Comparison of ENCODE assay signal across 25 cellular contexts in genomic region chr17:38969281-38969680, GRCh38. TPM values are rescaled to one million over a fixed set of nuclear protein-coding genes. Genes with fewer than 3 reads are reported as not detected.
A peak's percentile ranks its signal among the peaks of the same experiment; 100 is the strongest.
DNase-seq lines count a peak whose midpoint lies in the region; ATAC-seq and TF ChIP-seq lines count a peak whose summit lies in the region.
"Had no signal": no experiment of that assay in that cellular context is flagged by ENCODE, and none has a peak within 500 bp of the region (broad histone marks: within the 10 kb centered on the region; RNA-seq: fewer than 3 reads in every experiment).

No MANE protein-coding gene starts in this region.

- TF ChIP-seq POLR2A in breast epithelium (IDR thresholded peaks at IDR 0.05): no peak
- TF ChIP-seq POLR2A in testis (IDR thresholded peaks at IDR 0.05): no peak

- POLR2A ChIA-PET in MCF 10A (lab: Yijun Ruan, JAX): no interaction called here

- BruUV-seq in MCF 10A (replicated peaks; lab: Mats Ljungman, UMichigan): no TSS peak

- no peak overlapping the region for H3K4me3 ChIP-seq in breast epithelium
- no peak overlapping the region for H3K4me3 ChIP-seq in testis
- H3K4me3 ChIP-seq: BLaER1 treated with 17β-estradiol and CSF1 and Interleukin-3, amounts not matched to agents 10 nM and 100 nM; PC-9; SK-N-MC had no signal

- no peak for TF ChIP-seq CTCF in MCF 10A (IDR thresholded peaks at IDR 0.05; ENCODE audit: unreplicated experiment)
- TF ChIP-seq CTCF in breast epithelium (IDR thresholded peaks at IDR 0.05): no peak
- no peak for TF ChIP-seq CTCF in testis (IDR thresholded peaks at IDR 0.05)

- WGBS in testis, 2 donors: 37 to 43% methylated on average over 3 to 4 of the region's 4 CpGs

- intact Hi-C loops in MCF 10A (cut with micrococcal nuclease) (no loop called here), breast epithelium (cut with DNase I; ENCODE audit: low total_unique reads) (no loop called here), testis (cut with DNase I; ENCODE audit: low total_unique reads) (no loop called here)

- H3K27ac ChIP-seq in breast epithelium (no peak overlapping the region), testis (no peak overlapping the region)
- H3K27ac ChIP-seq: BLaER1 treated with 17β-estradiol and CSF1 and Interleukin-3, amounts not matched to agents 10 nM and 100 nM; HL-60; PC-9; SK-N-MC had no signal

- no peaks in the 10 kb centered on the region for H3K27me3 Mint-ChIP-seq in MCF 10A (ENCODE audit: insufficient read depth, unreplicated experiment)
- H3K27me3 Mint-ChIP-seq in activated naive CD4-positive, alpha-beta T cell treated with anti-CD3 and anti-CD28 coated beads, Interleukin-2, amount 10 ng/mL, durations not matched to agents 7 days and 5 days: peaks cover 18% of the 10 kb centered on the region
- H3K27me3 Mint-ChIP-seq: CD4-positive, alpha-beta memory T cell had no signal

- no peaks in the 10 kb centered on the region for H3K9me3 Mint-ChIP-seq in MCF 10A (ENCODE audit: unreplicated experiment)
- H3K9me3 Mint-ChIP-seq in activated naive CD4-positive, alpha-beta T cell treated with anti-CD3 and anti-CD28 coated beads, Interleukin-2, amount 10 ng/mL, durations not matched to agents 7 days and 5 days: no peaks in the 10 kb centered on the region
- H3K9me3 Mint-ChIP-seq: CD4-positive, alpha-beta memory T cell had no signal

- ATAC-seq in GM21367 (IDR thresholded peaks at IDR 0.05; ENCODE audit: unreplicated experiment): no peak

- H3K4me1 Mint-ChIP-seq in MCF 10A (ENCODE audit: insufficient read depth, unreplicated experiment): peaks cover 12% of the 10 kb centered on the region
- H3K4me1 Mint-ChIP-seq in activated naive CD4-positive, alpha-beta T cell treated with anti-CD3 and anti-CD28 coated beads, Interleukin-2, amount 10 ng/mL, durations not matched to agents 7 days and 5 days: peaks cover 17% of the 10 kb centered on the region

- no peaks in the 10 kb centered on the region for H3K36me3 Mint-ChIP-seq in MCF 10A (ENCODE audit: insufficient read depth, unreplicated experiment)
- H3K36me3 Mint-ChIP-seq in activated naive CD4-positive, alpha-beta T cell treated with anti-CD3 and anti-CD28 coated beads, Interleukin-2, amount 10 ng/mL, durations not matched to agents 7 days and 5 days: no peaks in the 10 kb centered on the region
- H3K36me3 Mint-ChIP-seq: CD4-positive, alpha-beta memory T cell had no signal

- peak overlapping the region; percentile 6 for H3K27ac Mint-ChIP-seq in MCF 10A (ENCODE audit: low read depth, unreplicated experiment)
- H3K27ac Mint-ChIP-seq in activated naive CD4-positive, alpha-beta T cell treated with anti-CD3 and anti-CD28 coated beads, Interleukin-2, amount 10 ng/mL, durations not matched to agents 7 days and 5 days: no peak overlapping the region
- H3K27ac Mint-ChIP-seq: CD4-positive, alpha-beta memory T cell had no signal

- CTCF ChIA-PET in MCF 10A (lab: Yijun Ruan, JAX): no interaction called here
- CTCF ChIA-PET in activated naive CD4-positive, alpha-beta T cell treated with anti-CD3 and anti-CD28 coated beads, Interleukin-2, amount 10 ng/mL, durations not matched to agents 7 days and 5 days (lab: Charles Lee): interaction anchor here (0.6 kb wide), 1 partner anchor 14 kb away, joined by 3 read pairs; no protein-coding TSS in a partner anchor

- H3K9me3 ChIP-seq in breast epithelium: no peaks in the 10 kb centered on the region
- no peaks in the 10 kb centered on the region for H3K9me3 ChIP-seq in testis

- H3K27me3 ChIP-seq in breast epithelium (no peaks in the 10 kb centered on the region), testis (no peaks in the 10 kb centered on the region)
- H3K27me3 ChIP-seq: BLaER1 treated with 17β-estradiol and CSF1 and Interleukin-3, amounts not matched to agents 10 nM and 100 nM had no signal

- H3K36me3 ChIP-seq in breast epithelium (no peaks in the 10 kb centered on the region), testis (ENCODE audit: low read depth, missing control alignments) (no peaks in the 10 kb centered on the region)
- H3K36me3 ChIP-seq: BLaER1 treated with 17β-estradiol and CSF1 and Interleukin-3, amounts not matched to agents 10 nM and 100 nM had no signal

- no peak overlapping the region for H3K4me3 Mint-ChIP-seq in MCF 10A (ENCODE audit: unreplicated experiment)
- no peak overlapping the region for H3K4me3 Mint-ChIP-seq in activated naive CD4-positive, alpha-beta T cell treated with anti-CD3 and anti-CD28 coated beads, Interleukin-2, amount 10 ng/mL, durations not matched to agents 7 days and 5 days
- H3K4me3 Mint-ChIP-seq: CD4-positive, alpha-beta memory T cell had no signal

- H3K4me1 ChIP-seq in breast epithelium (no peaks in the 10 kb centered on the region), testis (no peaks in the 10 kb centered on the region)

- DNase-seq in MCF 10A (ENCODE audit: unreplicated experiment) (no peak), breast epithelium (ENCODE audit: low spot score in 2 of 2) (no peak), NCI-H2227 treated with DMSO at 0.1 percent for 48 hours (lab: John Stamatoyannopoulos, UW) (peak; percentile 76), ecto neural progenitor cell (ENCODE audit: low spot score) (peak; percentile 20), testis (peak; percentile 81), foreskin melanocyte (no peak)
- no peak for DNase-seq in activated naive CD4-positive, alpha-beta T cell treated with anti-CD3 and anti-CD28 coated beads, Interleukin-2, amount 10 ng/mL, durations not matched to agents 7 days and 5 days
- DNase-seq: CD4-positive, alpha-beta memory T cell; GOT3; HCEC 1CT; KG1; NCI-H1105; NCI-H1694 treated with DMSO at 0.1 percent for 48 hours; NCI-H2107; NCI-H345; NCI-H526; PC-9; RPMI8226; SHP77 had no signal

RNA-seq across cellular contexts. Expression of gene FBXO47, which starts 2.1 kb away (rescaled TPM):
- not detected in 2 replicates for total RNA-seq in MCF 10A (2022)
- not detected for total RNA-seq in breast epithelium
- total RNA-seq in testis: 10 to 100 TPM in 1 of 2 donors, 1 to 10 TPM in 1; 6.3 to 11.6 TPM
- 5.8 TPM for polyA plus RNA-seq in testis (ENCODE audit: insufficient read depth, low read depth, low replicate concordance)
- total RNA-seq: CD4-positive, alpha-beta memory T cell; G401; HT-29; PC-9 had no signal
- polyA plus RNA-seq: CD4-positive, alpha-beta memory T cell had no signal

Comparison
In these comparisons a context has a peak if more than half of its experiments do, and no peak if none do; other contexts are left out.
1. DNase-seq: peak in NCI-H2227 treated with DMSO at 0.1 percent for 48 hours (single experiment), ecto neural progenitor cell (single experiment) and testis (single experiment); none in MCF 10A (single experiment), breast epithelium (0 of 2), activated naive CD4-positive, alpha-beta T cell treated with anti-CD3 and anti-CD28 coated beads, Interleukin-2, amount 10 ng/mL, durations not matched to agents 7 days and 5 days (single experiment) and foreskin melanocyte (single experiment).